18 cellular contexts compared by ENCODE assay signal in the genomic region with DNA sequence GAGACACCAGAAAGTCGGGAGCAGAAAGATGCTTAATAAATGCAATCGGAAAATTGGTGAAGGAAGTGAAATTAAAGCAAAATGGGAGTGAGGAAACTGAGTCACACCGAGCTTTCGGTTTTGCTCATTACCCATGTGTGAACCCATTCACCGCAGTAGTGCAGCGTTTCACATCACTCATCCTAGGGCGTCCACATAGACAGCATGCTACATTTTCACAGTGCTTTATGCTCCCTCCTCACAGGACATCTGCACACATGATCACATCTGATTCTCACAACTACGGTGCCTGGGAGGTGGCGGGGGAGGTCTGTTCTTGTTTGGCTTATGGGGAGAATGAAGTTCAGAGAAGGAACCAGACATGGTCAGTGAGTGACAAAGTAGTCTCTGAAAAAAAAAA. TPM values are rescaled to one million over a fixed set of nuclear protein-coding genes. Genes with fewer than 3 reads are reported as not detected.
DNase-seq lines count a peak whose midpoint lies in the region; ATAC-seq and TF ChIP-seq lines count a peak whose summit lies in the region.
"Had no signal": no experiment of that assay in that cellular context is flagged by ENCODE, and none has a peak within 500 bp of the region (broad histone marks: within the 10 kb centered on the region; RNA-seq: fewer than 3 reads in every experiment).

No MANE protein-coding gene starts in this region.

- no peak overlapping the region for H3K4me3 Mint-ChIP-seq in activated CD8-positive, alpha-beta T cell treated with anti-CD3 and anti-CD28 coated beads for 36 hours
- no peak overlapping the region for H3K4me3 Mint-ChIP-seq in activated CD8-positive, alpha-beta T cell treated with anti-CD3 and anti-CD28 coated beads, Interleukin-2, amount 10 ng/mL, durations not matched to agents 7 days and 5 days
- H3K4me3 Mint-ChIP-seq in activated CD4-positive, alpha-beta memory T cell treated with anti-CD3 and anti-CD28 coated beads for 36 hours: no peak overlapping the region
- H3K4me3 Mint-ChIP-seq: CD8-positive, alpha-beta memory T cell had no signal

- peaks cover 2% of the 10 kb centered on the region for H3K4me1 Mint-ChIP-seq in activated CD8-positive, alpha-beta T cell treated with anti-CD3 and anti-CD28 coated beads for 36 hours (ENCODE audit: low read depth)
- peaks cover 7% of the 10 kb centered on the region for H3K4me1 Mint-ChIP-seq in activated CD8-positive, alpha-beta T cell treated with anti-CD3 and anti-CD28 coated beads, Interleukin-2, amount 10 ng/mL, durations not matched to agents 7 days and 5 days (ENCODE audit: low read depth)
- H3K4me1 Mint-ChIP-seq in activated CD4-positive, alpha-beta memory T cell treated with anti-CD3 and anti-CD28 coated beads for 36 hours (ENCODE audit: low read depth): peaks cover 12% of the 10 kb centered on the region

- peak; percentile 11 for DNase-seq in activated CD8-positive, alpha-beta T cell treated with anti-CD3 and anti-CD28 coated beads for 36 hours
- no peak for DNase-seq in activated CD8-positive, alpha-beta T cell treated with anti-CD3 and anti-CD28 coated beads, Interleukin-2, amount 10 ng/mL, durations not matched to agents 7 days and 5 days
- DNase-seq in stimulated activated CD4-positive, alpha-beta T cell treated with anti-CD3 and anti-CD28 coated beads, Interleukin-1b, Interleukin-23, amount 100 ng/mL, for 48 hours: peak; percentile 9
- no peak for DNase-seq in stimulated activated CD4-positive, alpha-beta T cell treated with anti-CD3 and anti-CD28 coated beads, Interleukin-4, amount 100 ng/mL, for 4 hours
- peak; percentile 69 for DNase-seq in activated CD4-positive, alpha-beta memory T cell treated with anti-CD3 and anti-CD28 coated beads for 36 hours
- peak; percentile 35 for DNase-seq in stimulated activated CD8-positive, alpha-beta memory T cell treated with anti-CD3 and anti-CD28 coated beads, Interleukin-4, amount 100 ng/mL, for 48 hours
- DNase-seq in D341Med (ENCODE audit: low spot score) (no peak), NCI-H2107 (lab: John Stamatoyannopoulos, UW) (no peak)
- DNase-seq: CD8-positive, alpha-beta memory T cell; DMS 273 treated with DMSO at 0.1 percent for 48 hours; GDM1; NCI-H1048; NCI-H1436 treated with DMSO at 0.1 percent for 48 hours; NCI-H2029 treated with DMSO at 0.1 percent for 48 hours; NCI-H510A treated with DMSO at 0.1 percent for 48 hours had no signal

- no peaks in the 10 kb centered on the region for H3K9me3 Mint-ChIP-seq in activated CD8-positive, alpha-beta T cell treated with anti-CD3 and anti-CD28 coated beads for 36 hours
- H3K9me3 Mint-ChIP-seq in activated CD8-positive, alpha-beta T cell treated with anti-CD3 and anti-CD28 coated beads, Interleukin-2, amount 10 ng/mL, durations not matched to agents 7 days and 5 days (ENCODE audit: insufficient read depth): no peaks in the 10 kb centered on the region
- H3K9me3 Mint-ChIP-seq in activated CD4-positive, alpha-beta memory T cell treated with anti-CD3 and anti-CD28 coated beads for 36 hours: no peaks in the 10 kb centered on the region
- H3K9me3 Mint-ChIP-seq: CD8-positive, alpha-beta memory T cell had no signal

- TF ChIP-seq CTCF in activated CD8-positive, alpha-beta T cell treated with anti-CD3 and anti-CD28 coated beads for 36 hours (IDR thresholded peaks at IDR 0.05): no peak

- POLR2A ChIA-PET in activated CD8-positive, alpha-beta T cell treated with anti-CD3 and anti-CD28 coated beads for 36 hours (lab: Charles Lee): no interaction called here
- POLR2A ChIA-PET in activated CD8-positive, alpha-beta T cell treated with anti-CD3 and anti-CD28 coated beads, Interleukin-2, amount 10 ng/mL, durations not matched to agents 7 days and 5 days (lab: Charles Lee): no interaction called here
- POLR2A ChIA-PET in activated CD4-positive, alpha-beta memory T cell treated with anti-CD3 and anti-CD28 coated beads for 36 hours (lab: Charles Lee): no interaction called here

- peak; percentile 74 for ATAC-seq in activated CD8-positive, alpha-beta T cell treated with anti-CD3 and anti-CD28 coated beads for 36 hours
- no peak for ATAC-seq in activated CD8-positive, alpha-beta T cell treated with anti-CD3 and anti-CD28 coated beads, Interleukin-2, amount 10 ng/mL, durations not matched to agents 7 days and 5 days

- no peak overlapping the region for H3K27ac Mint-ChIP-seq in activated CD8-positive, alpha-beta T cell treated with anti-CD3 and anti-CD28 coated beads for 36 hours
- H3K27ac Mint-ChIP-seq in activated CD8-positive, alpha-beta T cell treated with anti-CD3 and anti-CD28 coated beads, Interleukin-2, amount 10 ng/mL, durations not matched to agents 7 days and 5 days: no peak overlapping the region
- H3K27ac Mint-ChIP-seq in activated CD4-positive, alpha-beta memory T cell treated with anti-CD3 and anti-CD28 coated beads for 36 hours: no peak overlapping the region

- no peaks in the 10 kb centered on the region for H3K27me3 Mint-ChIP-seq in activated CD8-positive, alpha-beta T cell treated with anti-CD3 and anti-CD28 coated beads for 36 hours
- H3K27me3 Mint-ChIP-seq in activated CD8-positive, alpha-beta T cell treated with anti-CD3 and anti-CD28 coated beads, Interleukin-2, amount 10 ng/mL, durations not matched to agents 7 days and 5 days (ENCODE audit: low read depth): peaks cover 2% of the 10 kb centered on the region
- peaks cover 34% of the 10 kb centered on the region for H3K27me3 Mint-ChIP-seq in activated CD4-positive, alpha-beta memory T cell treated with anti-CD3 and anti-CD28 coated beads for 36 hours

- CTCF ChIA-PET in activated CD8-positive, alpha-beta T cell treated with anti-CD3 and anti-CD28 coated beads for 36 hours (lab: Charles Lee): no interaction called here
- CTCF ChIA-PET in activated CD8-positive, alpha-beta T cell treated with anti-CD3 and anti-CD28 coated beads, Interleukin-2, amount 10 ng/mL, durations not matched to agents 7 days and 5 days (lab: Charles Lee): no interaction called here
- CTCF ChIA-PET in activated CD4-positive, alpha-beta memory T cell treated with anti-CD3 and anti-CD28 coated beads for 36 hours (lab: Charles Lee): no interaction called here

- intact Hi-C loops in activated CD8-positive, alpha-beta T cell treated with anti-CD3 and anti-CD28 coated beads for 36 hours (cut with micrococcal nuclease): no loop called here
- intact Hi-C loops in activated CD4-positive, alpha-beta memory T cell treated with anti-CD3 and anti-CD28 coated beads for 36 hours (cut with micrococcal nuclease): loop anchor here (1.0 kb wide), 1 partner anchor 82 kb away; no protein-coding TSS in a partner anchor

- no peaks in the 10 kb centered on the region for H3K36me3 Mint-ChIP-seq in activated CD8-positive, alpha-beta T cell treated with anti-CD3 and anti-CD28 coated beads for 36 hours (ENCODE audit: low read depth)
- no peaks in the 10 kb centered on the region for H3K36me3 Mint-ChIP-seq in activated CD8-positive, alpha-beta T cell treated with anti-CD3 and anti-CD28 coated beads, Interleukin-2, amount 10 ng/mL, durations not matched to agents 7 days and 5 days (ENCODE audit: low read depth)
- H3K36me3 Mint-ChIP-seq in activated CD4-positive, alpha-beta memory T cell treated with anti-CD3 and anti-CD28 coated beads for 36 hours: no peaks in the 10 kb centered on the region

RNA-seq across cellular contexts. Expression of a gene that starts 36.6 kb away (rescaled TPM):
- total RNA-seq in activated CD8-positive, alpha-beta T cell treated with anti-CD3 and anti-CD28 coated beads for 36 hours: not detected
- total RNA-seq in activated CD8-positive, alpha-beta T cell treated with anti-CD3 and anti-CD28 coated beads, Interleukin-2, amount 10 ng/mL, durations not matched to agents 7 days and 5 days: not detected
- total RNA-seq in activated CD4-positive, alpha-beta memory T cell treated with anti-CD3 and anti-CD28 coated beads for 36 hours: 1 to 10 TPM; 1.7 TPM
- total RNA-seq: CD8-positive, alpha-beta memory T cell; HT-29 had no signal

RNA-seq across cellular contexts. Expression of a gene that starts 36.8 kb away (rescaled TPM):
- total RNA-seq in activated CD8-positive, alpha-beta T cell treated with anti-CD3 and anti-CD28 coated beads for 36 hours: not detected
- not detected for total RNA-seq in activated CD8-positive, alpha-beta T cell treated with anti-CD3 and anti-CD28 coated beads, Interleukin-2, amount 10 ng/mL, durations not matched to agents 7 days and 5 days
- total RNA-seq in activated CD4-positive, alpha-beta memory T cell treated with anti-CD3 and anti-CD28 coated beads for 36 hours: under 1 TPM; 0.19 to 0.39 TPM
- total RNA-seq: CD8-positive, alpha-beta memory T cell; H4; HT-29; MCF 10A had no signal

Comparison
In these comparisons a context has a peak if more than half of its experiments do, and no peak if none do; other contexts are left out.
1. DNase-seq: peak in activated CD8-positive, alpha-beta T cell treated with anti-CD3 and anti-CD28 coated beads for 36 hours (single experiment), stimulated activated CD4-positive, alpha-beta T cell treated with anti-CD3 and anti-CD28 coated beads, Interleukin-1b, Interleukin-23, amount 100 ng/mL, for 48 hours (single experiment), activated CD4-positive, alpha-beta memory T cell treated with anti-CD3 and anti-CD28 coated beads for 36 hours (single experiment) and stimulated activated CD8-positive, alpha-beta memory T cell treated with anti-CD3 and anti-CD28 coated beads, Interleukin-4, amount 100 ng/mL, for 48 hours (single experiment); none in activated CD8-positive, alpha-beta T cell treated with anti-CD3 and anti-CD28 coated beads, Interleukin-2, amount 10 ng/mL, durations not matched to agents 7 days and 5 days (single experiment), stimulated activated CD4-positive, alpha-beta T cell treated with anti-CD3 and anti-CD28 coated beads, Interleukin-4, amount 100 ng/mL, for 4 hours (0 of 2), D341Med (single experiment) and NCI-H2107 (single experiment).